ENCODE assay signal across 1 cellular context in genomic region chr10:91220194-91220953, GRCh38.
TF ChIP-seq lines count a peak whose summit lies in the region.

Gene PCGF5, plus strand, starts transcription at chr10:91220663. Its CDS starts 2,209 bp downstream, at chr10:91222872.

TF ChIP-seq in K562, 482 proteins besides CTCF, POLR2A, EP300 and RAD21 (continued from another document and continues in another):
- TF ChIP-seq ZNF518B (CRISPR knock-in tag; IDR thresholded peaks at IDR 0.05), result no peak
- TF ChIP-seq ZNF175 (CRISPR knock-in tag; IDR thresholded peaks at IDR 0.05; ENCODE audit: low read depth), result no peak
- TF ChIP-seq CHD1 (IDR thresholded peaks at IDR 0.05; ENCODE audit: low read length), result no peak
- TF ChIP-seq KAT2B (IDR thresholded peaks at IDR 0.05; ENCODE audit: low read depth, low read length), result no peak
- no peak for TF ChIP-seq ZNF280B (CRISPR knock-in tag; IDR thresholded peaks at IDR 0.05)
- no peak for TF ChIP-seq ZNF445 (CRISPR knock-in tag; IDR thresholded peaks at IDR 0.05; ENCODE audit: low read depth)
- no peak for TF ChIP-seq POLR3G (IDR thresholded peaks at IDR 0.05; ENCODE audit: extremely low read depth, insufficient read length, insufficient replicate concordance)
- TF ChIP-seq BRCA1 (IDR thresholded peaks at IDR 0.05), result no peak
- no peak for TF ChIP-seq BRCA1 (CRISPR knock-in tag; IDR thresholded peaks at IDR 0.05)
- no peak for TF ChIP-seq GABPA (tag; conservative IDR thresholded peaks at IDR 0.05; ENCODE audit: low read depth)
- TF ChIP-seq PATZ1 (CRISPR knock-in tag; IDR thresholded peaks at IDR 0.05; ENCODE audit: borderline replicate concordance), result no peak
- TF ChIP-seq ZNF57 (CRISPR knock-in tag; IDR thresholded peaks at IDR 0.05), result no peak
- no peak for TF ChIP-seq SIN3B (IDR thresholded peaks at IDR 0.05; ENCODE audit: low read depth)
- TF ChIP-seq SMARCC2 (IDR thresholded peaks at IDR 0.05; ENCODE audit: low read depth), result peak; percentile 39; the same call in 1 of the 2 replicates
- TF ChIP-seq POLR2AphosphoS5 (IDR thresholded peaks at IDR 0.05; ENCODE audit: control insufficient read depth, insufficient read depth, low read depth, low read length), result 0 out of 2 replicates have a peak, but pooled peaks have one; percentile 74
- TF ChIP-seq RUNX1 (IDR thresholded peaks at IDR 0.05; ENCODE audit: low read depth), result no peak
- 0 out of 2 replicates have a peak, but pooled peaks have one; percentile 40 for TF ChIP-seq GATAD2B (IDR thresholded peaks at IDR 0.05; ENCODE audit: borderline replicate concordance)
- TF ChIP-seq JUND (IDR thresholded peaks at IDR 0.05; ENCODE audit: borderline replicate concordance, low read depth, low read length), result peak; percentile 56
- peak; percentile 34; the same call in 1 of the 3 replicates for TF ChIP-seq JUND (tag; IDR thresholded peaks at IDR 0.05; ENCODE audit: borderline replicate concordance, low read depth, low read length)
- TF ChIP-seq RAD51 (IDR thresholded peaks at IDR 0.05; ENCODE audit: borderline replicate concordance, low read depth), result no peak
- TF ChIP-seq NR3C1 (CRISPR knock-in tag; IDR thresholded peaks at IDR 0.05), result no peak
- TF ChIP-seq AFF1 (IDR thresholded peaks at IDR 0.05; ENCODE audit: low read depth in 1 of 2, partially characterized antibody in 2 of 2), result peak in 1 of 2 experiments; percentile 36
- no peak for TF ChIP-seq BCLAF1 (IDR thresholded peaks at IDR 0.05; ENCODE audit: borderline replicate concordance in 1 of 2, control insufficient read depth in 1 of 2, low read depth in 2 of 2, low read length in 1 of 2)
- no peak for TF ChIP-seq POLR3A (IDR thresholded peaks at IDR 0.05; ENCODE audit: borderline replicate concordance, extremely low read depth, insufficient read depth, insufficient read length)
- no peak for TF ChIP-seq U2AF2 (optimal IDR thresholded peaks at IDR 0.05; ENCODE audit: low read depth, low read length)
- no peak for TF ChIP-seq RBBP5 (IDR thresholded peaks at IDR 0.05; ENCODE audit: borderline replicate concordance, insufficient read depth, low read length, poor library complexity, severe bottlenecking)
- no peak for TF ChIP-seq PCBP1 (IDR thresholded peaks at IDR 0.05; ENCODE audit: low read depth, low read length, poor library complexity, severe bottlenecking)
- TF ChIP-seq ZNF830 (CRISPR knock-in tag; IDR thresholded peaks at IDR 0.05), result no peak
- no peak for TF ChIP-seq CGGBP1 (CRISPR knock-in tag; IDR thresholded peaks at IDR 0.05)
- no peak for TF ChIP-seq ATF1 (CRISPR knock-in tag; IDR thresholded peaks at IDR 0.05)
- TF ChIP-seq ATF1 (tag; IDR thresholded peaks at IDR 0.05), result peak; percentile 70
- TF ChIP-seq PHB2 (IDR thresholded peaks at IDR 0.05; ENCODE audit: low read depth), result no peak
- TF ChIP-seq PHF21A (IDR thresholded peaks at IDR 0.05; ENCODE audit: borderline replicate concordance, low read depth), result no peak
- no peak for TF ChIP-seq CAMTA2 (CRISPR knock-in tag; conservative IDR thresholded peaks at IDR 0.05)
- no peak for TF ChIP-seq ELF4 (CRISPR knock-in tag; IDR thresholded peaks at IDR 0.05)
- TF ChIP-seq ASH1L (IDR thresholded peaks at IDR 0.05; ENCODE audit: borderline replicate concordance, low read depth, partially characterized antibody), result no peak
- no peak for TF ChIP-seq DLX4 (CRISPR knock-in tag; IDR thresholded peaks at IDR 0.05)
- no peak for TF ChIP-seq DDX20 (tag; IDR thresholded peaks at IDR 0.05; ENCODE audit: low read depth)
- no peak for TF ChIP-seq XRCC5 (IDR thresholded peaks at IDR 0.05; ENCODE audit: low read depth, low read length)
- peak; percentile 72; the same call in 1 of the 2 replicates for TF ChIP-seq PHF8 (IDR thresholded peaks at IDR 0.05; ENCODE audit: borderline replicate concordance, low read length)
- no peak for TF ChIP-seq KLF10 (CRISPR knock-in tag; IDR thresholded peaks at IDR 0.05)
- TF ChIP-seq ZNF589 (CRISPR knock-in tag; IDR thresholded peaks at IDR 0.05; ENCODE audit: low read depth), result no peak
